14 cellular contexts compared by ENCODE assay signal in genomic region chr18:26457611-26458350, GRCh38.
A peak's percentile ranks its signal among the peaks of the same experiment; 100 is the strongest.
DNase-seq lines count a peak whose midpoint lies in the region; ATAC-seq and TF ChIP-seq lines count a peak whose summit lies in the region.
"Had no signal": no experiment of that assay in that cellular context is flagged by ENCODE, and none has a peak within 500 bp of the region (broad histone marks: within the 10 kb centered on the region; RNA-seq: fewer than 3 reads in every experiment).

No MANE protein-coding gene starts in this region.

- no peaks in the 10 kb centered on the region for H3K27me3 Mint-ChIP-seq in MCF 10A (ENCODE audit: insufficient read depth, unreplicated experiment)
- H3K27me3 Mint-ChIP-seq: stimulated activated memory B cell treated with anti-CD40 and anti-IgM and Interleukin-4, amounts not matched to agents 10 μg/mL and 1 μg/mL and 100 μg/mL, for 72 hours; T-helper 17 cell had no signal

- H3K27ac ChIP-seq in BLaER1 treated with 17β-estradiol and CSF1 and Interleukin-3, amounts not matched to agents 10 nM and 100 nM = peak overlapping the region in 8 of 11 experiments; percentile 24 to 58 (median 40); a peak in 14 of 22 replicates
- H3K27ac ChIP-seq in HUES64 (ENCODE audit: low read depth, low read length) (peak overlapping the region; percentile 32; the same call in 1 of the 2 replicates), layer of hippocampus (ENCODE audit: low read depth, low read length) (peak overlapping the region; percentile 49)
- H3K27ac ChIP-seq: colonic mucosa had no signal

- POLR2A ChIA-PET in MCF 10A (lab: Yijun Ruan, JAX) = interaction anchor here (0.8 to 5.0 kb wide), 5 partner anchors 10 to 29 kb away, joined by 3 to 40 read pairs (median 7); no protein-coding TSS in a partner anchor

- no peaks in the 10 kb centered on the region for H3K9me3 Mint-ChIP-seq in MCF 10A (ENCODE audit: unreplicated experiment)
- H3K9me3 Mint-ChIP-seq: stimulated activated memory B cell treated with anti-CD40 and anti-IgM and Interleukin-4, amounts not matched to agents 10 μg/mL and 1 μg/mL and 100 μg/mL, for 72 hours had no signal

- H3K4me1 Mint-ChIP-seq in MCF 10A (ENCODE audit: insufficient read depth, unreplicated experiment) = peaks cover 41% of the 10 kb centered on the region

- H3K27ac Mint-ChIP-seq in MCF 10A (ENCODE audit: low read depth, unreplicated experiment) = peak overlapping the region; percentile 89
- H3K27ac Mint-ChIP-seq: stimulated activated memory B cell treated with anti-CD40 and anti-IgM and Interleukin-4, amounts not matched to agents 10 μg/mL and 1 μg/mL and 100 μg/mL, for 72 hours had no signal

- 54% methylated on average over 22 of the region's 22 CpGs for WGBS in HUES64

- H4K20me1 ChIP-seq in BLaER1 treated with 17β-estradiol and CSF1 and Interleukin-3, amounts not matched to agents 10 nM and 100 nM = no peaks in the 10 kb centered on the region

- H3K36me3 ChIP-seq in BLaER1 treated with 17β-estradiol and CSF1 and Interleukin-3, amounts not matched to agents 10 nM and 100 nM = peaks cover 0 to 18% (median 7%) of the 10 kb centered on the region in 11 experiments; a peak in 10 of 22 replicates
- peaks cover 17% of the 10 kb centered on the region for H3K36me3 ChIP-seq in HUES64 (ENCODE audit: insufficient read depth, low read length)
- H3K36me3 ChIP-seq: BE2C, colonic mucosa had no signal

- no peak for TF ChIP-seq CTCF in MCF 10A (IDR thresholded peaks at IDR 0.05; ENCODE audit: unreplicated experiment)

- H3K4me3 ChIP-seq in BLaER1 treated with 17β-estradiol and CSF1 and Interleukin-3, amounts not matched to agents 10 nM and 100 nM = no peak overlapping the region
- no peak overlapping the region for H3K4me3 ChIP-seq in HUES64 (ENCODE audit: low read length)
- H3K4me3 ChIP-seq: colonic mucosa, left lung had no signal

- BruUV-seq in MCF 10A (replicated peaks; lab: Mats Ljungman, UMichigan) = no TSS peak

- H3K9ac ChIP-seq in BLaER1 treated with 17β-estradiol and CSF1 and Interleukin-3, amounts not matched to agents 10 nM and 100 nM = no peak overlapping the region
- no peak overlapping the region for H3K9ac ChIP-seq in HUES64 (ENCODE audit: low read depth, low read length)

- DNase-seq in MCF 10A (ENCODE audit: unreplicated experiment) (no peak), NCI-H187 (lab: John Stamatoyannopoulos, UW) (no peak), OCI-M2 (lab: John Stamatoyannopoulos, UW; ENCODE audit: unreplicated experiment) (no peak), NCI-H1105 treated with DMSO at 0.1 percent for 48 hours (lab: John Stamatoyannopoulos, UW) (no peak)
- DNase-seq: activated gamma-delta T cell treated with Interleukin-2 at 50 U/mL for 16 hours, BE2C, colonic mucosa, left lung, T-helper 17 cell had no signal

- H3K27me3 ChIP-seq in BLaER1 treated with 17β-estradiol and CSF1 and Interleukin-3, amounts not matched to agents 10 nM and 100 nM = no peaks in the 10 kb centered on the region
- peaks cover 4% of the 10 kb centered on the region; the same call in 1 of the 2 replicates for H3K27me3 ChIP-seq in HUES64 (ENCODE audit: insufficient read depth, low read length)
- H3K27me3 ChIP-seq in layer of hippocampus (ENCODE audit: control insufficient read depth, insufficient read depth, low read length) = no peaks in the 10 kb centered on the region
- H3K27me3 ChIP-seq: BE2C, colonic mucosa, left lung had no signal

- peaks cover 15 to 19% (median 16%) of the 10 kb centered on the region in 10 experiments for H3K4me1 ChIP-seq in BLaER1 treated with 17β-estradiol and CSF1 and Interleukin-3, amounts not matched to agents 10 nM and 100 nM
- peaks cover 9% of the 10 kb centered on the region for H3K4me1 ChIP-seq in HUES64 (ENCODE audit: insufficient read depth, low read length)
- H3K4me1 ChIP-seq: BE2C, colonic mucosa had no signal

- intact Hi-C loops in MCF 10A (cut with micrococcal nuclease) = loop anchor here (5.0 kb wide), 1 partner anchor 90 kb away; the partner anchor contains the start of gene KCTD1

- H3K36me3 Mint-ChIP-seq in MCF 10A (ENCODE audit: insufficient read depth, unreplicated experiment) = peaks cover 84% of the 10 kb centered on the region
- H3K36me3 Mint-ChIP-seq: stimulated activated memory B cell treated with anti-CD40 and anti-IgM and Interleukin-4, amounts not matched to agents 10 μg/mL and 1 μg/mL and 100 μg/mL, for 72 hours had no signal

- H3K4me3 Mint-ChIP-seq in MCF 10A (ENCODE audit: unreplicated experiment) = no peak overlapping the region
- H3K4me3 Mint-ChIP-seq: stimulated activated memory B cell treated with anti-CD40 and anti-IgM and Interleukin-4, amounts not matched to agents 10 μg/mL and 1 μg/mL and 100 μg/mL, for 72 hours; T-helper 17 cell had no signal

- CTCF ChIA-PET in MCF 10A (lab: Yijun Ruan, JAX) = interaction anchor here (0.7 to 1.3 kb wide), 4 partner anchors 33 to 151 kb away, joined by 3 read pairs; no protein-coding TSS in a partner anchor

- peak overlapping the region; percentile 40 to 77 (median 60) for H3K4me2 ChIP-seq in BLaER1 treated with 17β-estradiol and CSF1 and Interleukin-3, amounts not matched to agents 10 nM and 100 nM

- ATAC-seq in GM18873 (IDR thresholded peaks at IDR 0.05; ENCODE audit: low FRiP score, unreplicated experiment) = no peak
- ATAC-seq: T-helper 17 cell had no signal

- H3K9me3 ChIP-seq in BLaER1 treated with 17β-estradiol and CSF1 and Interleukin-3, amounts not matched to agents 10 nM and 100 nM (replicated peaks in 1 of 11) = no peaks in the 10 kb centered on the region
- no peaks in the 10 kb centered on the region for H3K9me3 ChIP-seq in HUES64 (ENCODE audit: insufficient read depth, low read depth, low read length)
- H3K9me3 ChIP-seq: BE2C, colonic mucosa, left lung had no signal
